14 cellular contexts compared by ENCODE assay signal in the genomic region with DNA sequence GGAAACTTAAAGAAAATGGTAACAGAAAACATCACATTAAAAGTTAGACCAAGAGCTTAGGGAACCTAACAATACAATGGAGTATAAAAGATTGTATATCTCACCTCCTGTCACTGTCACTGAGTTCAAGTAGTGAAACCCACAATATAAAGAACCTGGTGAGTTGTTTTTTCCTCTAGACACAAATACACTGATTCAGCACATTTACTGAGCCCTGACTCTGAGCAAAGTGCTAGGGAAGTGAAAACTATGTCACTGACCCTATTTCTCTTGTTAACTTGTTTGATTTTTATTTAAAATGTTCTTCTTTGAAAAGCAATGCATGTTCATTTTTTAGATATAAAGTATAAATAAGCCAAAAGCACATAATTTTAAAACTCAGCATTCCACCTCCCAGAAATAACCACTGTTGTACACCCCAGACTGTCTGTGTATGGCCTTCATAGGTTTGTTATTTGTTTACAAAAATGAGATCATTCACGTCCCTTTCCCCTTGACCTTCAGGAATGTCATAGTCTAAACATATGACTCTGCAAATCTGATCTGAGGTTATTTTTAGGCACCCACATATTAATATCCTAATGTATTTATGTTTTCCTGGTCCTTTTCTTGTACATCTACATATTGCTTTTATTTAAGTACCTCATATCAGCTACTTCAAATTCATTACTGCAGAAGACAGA.
A peak's percentile ranks its signal among the peaks of the same experiment; 100 is the strongest.
DNase-seq lines count a peak whose midpoint lies in the region; ATAC-seq, FAIRE-seq and TF ChIP-seq lines count a peak whose summit lies in the region.
"Had no signal": no experiment of that assay in that cellular context is flagged by ENCODE, and none has a peak within 500 bp of the region (broad histone marks: within the 10 kb centered on the region; RNA-seq: fewer than 3 reads in every experiment).

No MANE protein-coding gene starts in this region.

- H3K27me3 ChIP-seq in GM12878 (replicated peaks in 1 of 2; ENCODE audit: control insufficient read depth in 2 of 2, insufficient read depth in 2 of 2, low read length in 1 of 2) (no peaks in the 10 kb centered on the region), Caco-2 (replicated peaks; ENCODE audit: control insufficient read depth, insufficient read depth, low read length) (no peaks in the 10 kb centered on the region), esophagus squamous epithelium (no peaks in the 10 kb centered on the region), aorta (ENCODE audit: control insufficient read depth in 1 of 2, insufficient read depth in 2 of 2, low read length in 1 of 2) (no peaks in the 10 kb centered on the region)
- H3K27me3 ChIP-seq: suprapubic skin had no signal

- no peaks in the 10 kb centered on the region for H3K4me1 Mint-ChIP-seq in Caco-2 (ENCODE audit: low read depth, unreplicated experiment)

- DNase-seq in GM12865 (ENCODE audit: low read depth) (peak; percentile 65), GM12878 (ENCODE audit: low read depth, low spot score) (no peak), Caco-2 (no peak), esophagus squamous epithelium (lab: John Stamatoyannopoulos, UW) (no peak), aorta (no peak), hypothalamus (lab: John Stamatoyannopoulos, UW) (no peak)
- DNase-seq: activated naive CD8-positive, alpha-beta T cell treated with anti-CD3 and anti-CD28 coated beads, Interleukin-2, amount 10 ng/mL, durations not matched to agents 7 days and 5 days; Calu3; lower lobe of right lung; NCI-H1930 had no signal

- no peaks in the 10 kb centered on the region for H3K36me3 ChIP-seq in GM12878 (ENCODE audit: control insufficient read depth in 2 of 2, insufficient read depth in 2 of 2, low read length in 1 of 2)
- no peaks in the 10 kb centered on the region for H3K36me3 ChIP-seq in Caco-2 (ENCODE audit: control insufficient read depth, insufficient read depth, low read length)
- no peaks in the 10 kb centered on the region for H3K36me3 ChIP-seq in esophagus squamous epithelium
- no peaks in the 10 kb centered on the region for H3K36me3 ChIP-seq in aorta (ENCODE audit: control insufficient read depth in 1 of 2, insufficient read depth in 2 of 2, low read length in 1 of 2)
- H3K36me3 ChIP-seq: lower lobe of right lung, suprapubic skin had no signal

- no peak overlapping the region for H3K4me2 ChIP-seq in GM12878 (ENCODE audit: control insufficient read depth, insufficient read depth)

- in situ Hi-C loops in GM12878 (cut with MboI): no loop called here

- TF ChIP-seq CTCF in GM12865 (IDR thresholded peaks at IDR 0.05; ENCODE audit: insufficient read depth, low read depth, low read length, missing control alignments) (no peak), GM12878 (IDR thresholded peaks at IDR 0.05 in 2 of 3, conservative IDR thresholded peaks at IDR 0.05 in 1 of 3; ENCODE audit: control insufficient read depth in 2 of 3, extremely low read depth in 1 of 3, insufficient read depth in 1 of 3, low read depth in 3 of 3, low read length in 3 of 3) (no peak), Caco-2 (IDR thresholded peaks at IDR 0.05; ENCODE audit: insufficient read depth in 1 of 2, low read depth in 1 of 2, low read length in 1 of 2, severe bottlenecking in 1 of 2, unreplicated experiment in 1 of 2) (no peak), esophagus squamous epithelium (IDR thresholded peaks at IDR 0.05) (no peak)

- 21% methylated on average over 1 of the region's 1 CpG for WGBS in GM12878 (ENCODE audit: insufficient coverage, insufficient replicate concordance, low lambda C conversion rate, missing lambda C conversion rate)
- 30 to 46% methylated on average over 1 of the region's 1 CpG for WGBS in esophagus squamous epithelium, 2 donors
- 16 to 23% methylated on average over 1 of the region's 1 CpG for WGBS in aorta, 2 donors

- CTCF ChIA-PET in GM12878 (lab: Yijun Ruan, JAX): interaction anchor here (0.7 to 8.8 kb wide), 21 partner anchors 8 to 711 kb away, joined by 3 to 237 read pairs (median 4); no protein-coding TSS in a partner anchor
- CTCF ChIA-PET in Caco-2 (lab: Charles Lee): no interaction called here

- H3K4me3 Mint-ChIP-seq in Caco-2 (ENCODE audit: unreplicated experiment): no peak overlapping the region
- H3K4me3 Mint-ChIP-seq: activated naive CD8-positive, alpha-beta T cell treated with anti-CD3 and anti-CD28 coated beads, Interleukin-2, amount 10 ng/mL, durations not matched to agents 7 days and 5 days had no signal

- SMC1A ChIA-PET in GM12878 (lab: Charles Lee; ENCODE audit: uncharacterized antibody, unreplicated experiment): interaction anchor here (0.9 to 15.2 kb wide), 21 partner anchors 9 to 710 kb away, joined by 3 to 590 read pairs (median 3); partner anchors contain the start of gene POLQ

- BruUV-seq in GM12878 (replicated peaks; lab: Mats Ljungman, UMichigan) (no TSS peak), Caco-2 (replicated peaks; lab: Mats Ljungman, UMichigan) (no TSS peak)

- no peaks in the 10 kb centered on the region for H3K79me2 ChIP-seq in GM12878 (ENCODE audit: control insufficient read depth, insufficient read depth, low read length)

- H3K4me1 ChIP-seq in GM12878 (ENCODE audit: control insufficient read depth, insufficient read depth, low read length) (peaks cover 12% of the 10 kb centered on the region), Caco-2 (no peaks in the 10 kb centered on the region), esophagus squamous epithelium (peaks cover 0 to 22% (median 0%) of the 10 kb centered on the region in 3 donors), aorta (ENCODE audit: control insufficient read depth in 1 of 2, insufficient read depth in 2 of 2, low read length in 2 of 2) (no peaks in the 10 kb centered on the region)
- H3K4me1 ChIP-seq: lower lobe of right lung had no signal

- H4K20me1 ChIP-seq in GM12878 (ENCODE audit: control insufficient read depth, insufficient read depth): no peaks in the 10 kb centered on the region

- no peak overlapping the region for H3K9ac ChIP-seq in GM12878 (ENCODE audit: control insufficient read depth, insufficient read depth, low read length)

- H3K27ac Mint-ChIP-seq in Caco-2 (ENCODE audit: unreplicated experiment): no peak overlapping the region
- H3K27ac Mint-ChIP-seq: activated naive CD8-positive, alpha-beta T cell treated with anti-CD3 and anti-CD28 coated beads, Interleukin-2, amount 10 ng/mL, durations not matched to agents 7 days and 5 days had no signal

- H3K9me3 ChIP-seq in GM12878 (replicated peaks; ENCODE audit: control insufficient read depth, insufficient read depth, low read length) (no peaks in the 10 kb centered on the region), Caco-2 (no peaks in the 10 kb centered on the region), esophagus squamous epithelium (no peaks in the 10 kb centered on the region), aorta (ENCODE audit: control insufficient read depth, low read length) (no peaks in the 10 kb centered on the region)
- H3K9me3 ChIP-seq: lower lobe of right lung, suprapubic skin had no signal

- H3K4me3 ChIP-seq in GM12865 (ENCODE audit: low read depth, low read length) (no peak overlapping the region), GM12878 (no peak overlapping the region), Caco-2 (ENCODE audit: low read depth, low read length) (no peak overlapping the region), esophagus squamous epithelium (no peak overlapping the region), aorta (ENCODE audit: low read length in 2 of 2) (no peak overlapping the region)
- H3K4me3 ChIP-seq: lower lobe of right lung, suprapubic skin had no signal

- no peak for FAIRE-seq in GM12878 (lab: Jason Lieb, UNC)

- TF ChIP-seq POLR2A in GM12878 (IDR thresholded peaks at IDR 0.05; ENCODE audit: low read depth, low read length): no peak
- TF ChIP-seq POLR2A in esophagus squamous epithelium (IDR thresholded peaks at IDR 0.05): no peak

- TF ChIP-seq EP300 in GM12878 (IDR thresholded peaks at IDR 0.05; ENCODE audit: borderline replicate concordance in 1 of 2, control insufficient read depth in 1 of 2, low read depth in 2 of 2, low read length in 2 of 2): 0 out of 4 replicates have a peak, but pooled peaks of 1 of the 2 experiments have one; percentile 41

- no peak overlapping the region for H3K27ac ChIP-seq in GM12878 (ENCODE audit: control insufficient read depth, insufficient read depth)
- H3K27ac ChIP-seq in esophagus squamous epithelium: no peak overlapping the region
- no peak overlapping the region for H3K27ac ChIP-seq in aorta (ENCODE audit: low read depth in 1 of 2, low read length in 2 of 2)
- H3K27ac ChIP-seq: epithelial cell of prostate, lower lobe of right lung, suprapubic skin had no signal

- H2AFZ ChIP-seq in GM12878 (ENCODE audit: control insufficient read depth, low read depth, low read length): no peak overlapping the region

- no peaks in the 10 kb centered on the region for H3K36me3 Mint-ChIP-seq in Caco-2 (ENCODE audit: insufficient read depth, unreplicated experiment)
- H3K36me3 Mint-ChIP-seq: activated naive CD8-positive, alpha-beta T cell treated with anti-CD3 and anti-CD28 coated beads, Interleukin-2, amount 10 ng/mL, durations not matched to agents 7 days and 5 days had no signal

- intact Hi-C loops in GM12878 (cut with micrococcal nuclease; ENCODE audit: unreplicated experiment): loop anchor here (5.0 to 10.0 kb wide), 2 partner anchors 244 to 421 kb away; partner anchors contain the start of genes EAF2 and IQCB1
- intact Hi-C loops in Caco-2 (cut with micrococcal nuclease; ENCODE audit: unreplicated experiment): no loop called here
- intact Hi-C loops in esophagus squamous epithelium (cut with DNase I): no loop called here
- intact Hi-C loops in aorta (cut with DNase I): no loop called here

- ATAC-seq in GM19372 (IDR thresholded peaks at IDR 0.05; ENCODE audit: low read depth, unreplicated experiment) (peak; percentile 72), HG03064 (IDR thresholded peaks at IDR 0.05; ENCODE audit: low read depth, unreplicated experiment) (peak; percentile 69), GM12878 (peak; percentile 84), aorta (ENCODE audit: low FRiP score) (no peak)
- ATAC-seq: lower lobe of right lung had no signal

- H3K9me3 Mint-ChIP-seq in Caco-2 (ENCODE audit: unreplicated experiment): no peaks in the 10 kb centered on the region
- H3K9me3 Mint-ChIP-seq: activated naive CD8-positive, alpha-beta T cell treated with anti-CD3 and anti-CD28 coated beads, Interleukin-2, amount 10 ng/mL, durations not matched to agents 7 days and 5 days had no signal

- POLR2A ChIA-PET in GM12878 (lab: Charles Lee): interaction anchor here (0.8 to 15.0 kb wide), 7 partner anchors 10 to 404 kb away, joined by 3 to 178 read pairs (median 3); no protein-coding TSS in a partner anchor
- POLR2A ChIA-PET in Caco-2 (lab: Charles Lee): no interaction called here

- TF ChIP-seq RAD21 in GM12878 (IDR thresholded peaks at IDR 0.05; ENCODE audit: insufficient read depth, low read depth, low read length): no peak

- peaks cover 20% of the 10 kb centered on the region for H3K27me3 Mint-ChIP-seq in Caco-2 (ENCODE audit: insufficient read depth, unreplicated experiment)
- H3K27me3 Mint-ChIP-seq: activated naive CD8-positive, alpha-beta T cell treated with anti-CD3 and anti-CD28 coated beads, Interleukin-2, amount 10 ng/mL, durations not matched to agents 7 days and 5 days had no signal

- RAD21 ChIA-PET in GM12878 (lab: Charles Lee; ENCODE audit: unreplicated experiment): interaction anchor here (0.7 to 15.8 kb wide), 30 partner anchors 8 to 709 kb away, joined by 3 to 441 read pairs (median 4); partner anchors contain the start of genes CASR and WDR5B

TF ChIP-seq in GM12878, 131 proteins besides CTCF, POLR2A, EP300 and RAD21 (continues in another document):
- TF ChIP-seq NFIC (IDR thresholded peaks at IDR 0.05; ENCODE audit: low read depth, low read length): peak; percentile 38; the same call in 1 of the 2 replicates
